ENCODE assay signal across 20 cellular contexts in the genomic region with DNA sequence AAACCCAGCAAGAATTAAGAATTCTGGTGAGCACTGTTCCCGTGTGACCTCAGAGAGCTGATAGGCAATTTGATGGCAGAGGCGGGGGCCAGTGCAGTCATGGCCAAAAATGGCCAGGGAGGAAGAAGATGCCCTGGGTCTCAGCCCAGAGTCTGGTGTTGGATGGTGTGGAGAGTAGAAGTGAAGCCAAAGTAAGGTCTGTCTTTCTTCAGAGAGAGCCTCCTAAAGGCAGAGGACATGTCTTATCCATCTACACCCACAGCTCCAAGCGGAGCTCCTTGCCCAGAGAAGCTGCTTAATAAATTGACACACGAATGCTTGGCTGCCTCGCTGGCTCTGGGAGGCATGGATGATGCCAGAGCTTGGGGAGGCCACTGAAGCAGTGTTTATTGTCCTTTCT. TPM values are rescaled to one million over a fixed set of nuclear protein-coding genes. Genes with fewer than 3 reads are reported as not detected.
A peak's percentile ranks its signal among the peaks of the same experiment; 100 is the strongest.
DNase-seq lines count a peak whose midpoint lies in the region; ATAC-seq and TF ChIP-seq lines count a peak whose summit lies in the region.
"Had no signal": no experiment of that assay in that cellular context is flagged by ENCODE, and none has a peak within 500 bp of the region (broad histone marks: within the 10 kb centered on the region; RNA-seq: fewer than 3 reads in every experiment).

No MANE protein-coding gene starts in this region.

- H3K4me1 Mint-ChIP-seq in activated B cell treated with CpG ODN at 0.5 μM for 24 hours = peaks cover 41% of the 10 kb centered on the region
- H3K4me1 Mint-ChIP-seq in naive thymus-derived CD8-positive, alpha-beta T cell = peaks cover 3 to 28% (median 12%) of the 10 kb centered on the region in 4 donors
- peaks cover 29% of the 10 kb centered on the region for H3K4me1 Mint-ChIP-seq in stimulated activated memory B cell treated with anti-CD40 and anti-IgM and Interleukin-4, amounts not matched to agents 10 μg/mL and 1 μg/mL and 100 μg/mL, for 72 hours

- H3K9me3 Mint-ChIP-seq in activated B cell treated with CpG ODN at 0.5 μM for 24 hours = peaks cover 3% of the 10 kb centered on the region
- no peaks in the 10 kb centered on the region for H3K9me3 Mint-ChIP-seq in naive thymus-derived CD8-positive, alpha-beta T cell
- H3K9me3 Mint-ChIP-seq in stimulated activated memory B cell treated with anti-CD40 and anti-IgM and Interleukin-4, amounts not matched to agents 10 μg/mL and 1 μg/mL and 100 μg/mL, for 72 hours = peaks cover 7% of the 10 kb centered on the region
- H3K9me3 Mint-ChIP-seq: CD4-positive, alpha-beta T cell had no signal

- no peaks in the 10 kb centered on the region for H3K27me3 Mint-ChIP-seq in activated B cell treated with CpG ODN at 0.5 μM for 24 hours
- H3K27me3 Mint-ChIP-seq in naive thymus-derived CD8-positive, alpha-beta T cell = no peaks in the 10 kb centered on the region
- no peaks in the 10 kb centered on the region for H3K27me3 Mint-ChIP-seq in stimulated activated memory B cell treated with anti-CD40 and anti-IgM and Interleukin-4, amounts not matched to agents 10 μg/mL and 1 μg/mL and 100 μg/mL, for 72 hours
- H3K27me3 Mint-ChIP-seq: CD4-positive, alpha-beta T cell; IgD-negative memory B cell had no signal

- CTCF ChIA-PET in activated B cell treated with CpG ODN at 0.5 μM for 24 hours (lab: Charles Lee) = interaction anchor here (1.2 to 1.7 kb wide), 2 partner anchors 13 to 66 kb away, joined by 5 read pairs; no protein-coding TSS in a partner anchor

- DNase-seq in activated B cell treated with CpG ODN at 0.5 μM for 24 hours (no peak), NCI-H774 (lab: John Stamatoyannopoulos, UW) (no peak), NCI-H1417 (lab: John Stamatoyannopoulos, UW) (no peak)
- no peak for DNase-seq in naive thymus-derived CD8-positive, alpha-beta T cell
- DNase-seq: ACHN; CD4-positive, alpha-beta T cell; NCI-H1048; NCI-H1417 treated with DMSO at 0.1 percent for 48 hours; NCI-H1694 treated with DMSO at 0.1 percent for 48 hours; NCI-H2081; NCI-H2227 treated with DMSO at 0.1 percent for 48 hours; NCI-H526 treated with DMSO at 0.1 percent for 48 hours; Right ventricle myocardium superior; RPMI8226 had no signal

- peaks cover 11% of the 10 kb centered on the region for H3K36me3 Mint-ChIP-seq in activated B cell treated with CpG ODN at 0.5 μM for 24 hours (ENCODE audit: low read depth)
- H3K36me3 Mint-ChIP-seq in naive thymus-derived CD8-positive, alpha-beta T cell = peaks cover 0 to 5% (median 0%) of the 10 kb centered on the region in 3 donors
- H3K36me3 Mint-ChIP-seq in stimulated activated memory B cell treated with anti-CD40 and anti-IgM and Interleukin-4, amounts not matched to agents 10 μg/mL and 1 μg/mL and 100 μg/mL, for 72 hours = peaks cover 21% of the 10 kb centered on the region

- intact Hi-C loops in activated B cell treated with CpG ODN at 0.5 μM for 24 hours (cut with micrococcal nuclease) = no loop called here

- POLR2A ChIA-PET in activated B cell treated with CpG ODN at 0.5 μM for 24 hours (lab: Charles Lee) = interaction anchor here (0.6 kb wide), 1 partner anchor 32 kb away, joined by 7 read pairs; no protein-coding TSS in a partner anchor
- POLR2A ChIA-PET in naive thymus-derived CD8-positive, alpha-beta T cell (lab: Charles Lee) = no interaction called here

- H3K27ac ChIP-seq in C4-2B = peak overlapping the region; percentile 55
- H3K27ac ChIP-seq: SJSA1 had no signal

- TF ChIP-seq CTCF in C4-2B (conservative IDR thresholded peaks at IDR 0.05) (no peak), activated B cell treated with CpG ODN at 0.5 μM for 24 hours (IDR thresholded peaks at IDR 0.05) (no peak)

- no peak overlapping the region for H3K4me3 Mint-ChIP-seq in activated B cell treated with CpG ODN at 0.5 μM for 24 hours
- no peak overlapping the region for H3K4me3 Mint-ChIP-seq in naive thymus-derived CD8-positive, alpha-beta T cell
- no peak overlapping the region for H3K4me3 Mint-ChIP-seq in stimulated activated memory B cell treated with anti-CD40 and anti-IgM and Interleukin-4, amounts not matched to agents 10 μg/mL and 1 μg/mL and 100 μg/mL, for 72 hours
- H3K4me3 Mint-ChIP-seq: CD4-positive, alpha-beta T cell had no signal

- ATAC-seq in activated B cell treated with CpG ODN at 0.5 μM for 24 hours (ENCODE audit: low read depth) = no peak
- no peak for ATAC-seq in naive thymus-derived CD8-positive, alpha-beta T cell
- ATAC-seq in stimulated activated memory B cell treated with anti-CD40 and anti-IgM and Interleukin-4, amounts not matched to agents 10 μg/mL and 1 μg/mL and 100 μg/mL, for 72 hours = no peak
- no peak for ATAC-seq in GM21576 (IDR thresholded peaks at IDR 0.05; ENCODE audit: unreplicated experiment)
- ATAC-seq: HCT116 had no signal

- peak overlapping the region; percentile 25 for H3K27ac Mint-ChIP-seq in activated B cell treated with CpG ODN at 0.5 μM for 24 hours
- peak overlapping the region in 6 of 10 donors; percentile 4 to 84 (median 54) for H3K27ac Mint-ChIP-seq in naive thymus-derived CD8-positive, alpha-beta T cell
- peak overlapping the region; percentile 43 for H3K27ac Mint-ChIP-seq in stimulated activated memory B cell treated with anti-CD40 and anti-IgM and Interleukin-4, amounts not matched to agents 10 μg/mL and 1 μg/mL and 100 μg/mL, for 72 hours
- H3K27ac Mint-ChIP-seq: CD4-positive, alpha-beta T cell had no signal

RNA-seq across cellular contexts. Expression of a gene that starts 19.7 kb away (rescaled TPM):
- total RNA-seq in activated B cell treated with CpG ODN at 0.5 μM for 24 hours = 37.1 and 40.6 TPM in 2 replicates
- total RNA-seq in naive thymus-derived CD8-positive, alpha-beta T cell = 10 to 100 TPM; 56.5 to 62.2 TPM
- 10 to 100 TPM; 19.9 to 20.8 (median 20.1) TPM for polyA plus RNA-seq in naive thymus-derived CD8-positive, alpha-beta T cell

RNA-seq across cellular contexts. Expression of a gene that starts 32.9 kb away (rescaled TPM):
- total RNA-seq in activated B cell treated with CpG ODN at 0.5 μM for 24 hours = 184 and 214 TPM in 2 replicates
- 10 to 100 TPM; 61.8 to 70.0 TPM for total RNA-seq in naive thymus-derived CD8-positive, alpha-beta T cell
- 100 to 1,000 TPM; 156 to 196 (median 164) TPM for polyA plus RNA-seq in naive thymus-derived CD8-positive, alpha-beta T cell
